In the genomic region with DNA sequence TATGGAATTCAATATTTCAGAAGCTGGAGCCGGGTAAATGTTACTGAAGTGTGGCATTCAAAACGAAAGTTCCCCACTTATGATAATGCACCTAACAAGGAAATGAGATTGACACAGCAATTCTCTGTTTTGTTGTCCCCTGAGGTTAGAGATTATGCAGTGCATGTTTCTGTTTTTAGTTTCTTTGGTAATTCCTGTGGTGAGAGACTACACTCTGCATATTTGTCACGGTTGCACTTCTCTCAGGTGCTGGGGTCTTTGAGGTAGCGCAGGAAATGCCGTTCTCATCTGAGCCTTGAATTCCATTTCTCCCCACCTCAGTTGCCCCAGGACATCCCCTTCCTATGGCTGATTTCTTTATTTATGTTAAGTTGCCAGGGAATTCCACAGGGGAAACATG, we compare ENCODE assay signal across 12 cellular contexts. TPM values are rescaled to one million over a fixed set of nuclear protein-coding genes. Genes with fewer than 3 reads are reported as not detected.
DNase-seq lines count a peak whose midpoint lies in the region; ATAC-seq and TF ChIP-seq lines count a peak whose summit lies in the region.
"Had no signal": no experiment of that assay in that cellular context is flagged by ENCODE, and none has a peak within 500 bp of the region (broad histone marks: within the 10 kb centered on the region; RNA-seq: fewer than 3 reads in every experiment).

No MANE protein-coding gene starts in this region.

- H3K4me3 Mint-ChIP-seq in activated T-helper 17 cell treated with anti-CD3 and anti-CD28 coated beads, Interleukin-2, amount 50 U/mL, for 72 hours = no peak overlapping the region
- H3K4me3 Mint-ChIP-seq in activated naive CD4-positive, alpha-beta T cell treated with anti-CD3 and anti-CD28 coated beads for 36 hours = no peak overlapping the region
- H3K4me3 Mint-ChIP-seq in activated CD4-positive, alpha-beta T cell treated with anti-CD3 and anti-CD28 coated beads, Interleukin-2, amount 10 ng/mL, durations not matched to agents 24 days and 14 days = no peak overlapping the region

- no peak for DNase-seq in stimulated activated naive CD4-positive, alpha-beta T cell treated with Interleukin-2 at 50 U/mL for 16 hours (lab: John Stamatoyannopoulos, UW)
- DNase-seq in activated naive CD4-positive, alpha-beta T cell treated with anti-CD3 and anti-CD28 coated beads for 36 hours = no peak
- no peak for DNase-seq in activated CD4-positive, alpha-beta T cell treated with anti-CD3 and anti-CD28 coated beads, Interleukin-2, amount 10 ng/mL, durations not matched to agents 24 days and 14 days
- DNase-seq: activated T-cell treated with anti-CD3 and anti-CD28 coated beads, Interleukin-2, amount 50 U/mL, for 1 hour; SW 1271 had no signal

- H3K9me3 Mint-ChIP-seq in activated T-helper 17 cell treated with anti-CD3 and anti-CD28 coated beads, Interleukin-2, amount 50 U/mL, for 72 hours = peaks cover 5% of the 10 kb centered on the region
- no peaks in the 10 kb centered on the region for H3K9me3 Mint-ChIP-seq in activated naive CD4-positive, alpha-beta T cell treated with anti-CD3 and anti-CD28 coated beads for 36 hours
- H3K9me3 Mint-ChIP-seq in activated CD4-positive, alpha-beta T cell treated with anti-CD3 and anti-CD28 coated beads, Interleukin-2, amount 10 ng/mL, durations not matched to agents 24 days and 14 days = peaks cover 6% of the 10 kb centered on the region

- ATAC-seq in GM18867 (IDR thresholded peaks at IDR 0.05; ENCODE audit: unreplicated experiment) (peak; percentile 100), GM21526 (IDR thresholded peaks at IDR 0.05; ENCODE audit: low FRiP score, unreplicated experiment) (peak; percentile 98), HG03108 (IDR thresholded peaks at IDR 0.05; ENCODE audit: unreplicated experiment) (peak; percentile 100), SK-N-SH treated with all-trans-retinoic acid at 6 μM for 48 hours (no peak)
- peak; percentile 42 for ATAC-seq in activated T-helper 17 cell treated with anti-CD3 and anti-CD28 coated beads, Interleukin-2, amount 50 U/mL, for 72 hours (replicated peaks)
- ATAC-seq: left lobe of liver had no signal

- CTCF ChIA-PET in activated naive CD4-positive, alpha-beta T cell treated with anti-CD3 and anti-CD28 coated beads for 36 hours (lab: Charles Lee) = no interaction called here

- peaks cover 16% of the 10 kb centered on the region for H3K27me3 Mint-ChIP-seq in activated T-helper 17 cell treated with anti-CD3 and anti-CD28 coated beads, Interleukin-2, amount 50 U/mL, for 72 hours
- peaks cover 4% of the 10 kb centered on the region for H3K27me3 Mint-ChIP-seq in activated naive CD4-positive, alpha-beta T cell treated with anti-CD3 and anti-CD28 coated beads for 36 hours (ENCODE audit: low read depth)
- no peaks in the 10 kb centered on the region for H3K27me3 Mint-ChIP-seq in activated CD4-positive, alpha-beta T cell treated with anti-CD3 and anti-CD28 coated beads, Interleukin-2, amount 10 ng/mL, durations not matched to agents 24 days and 14 days

- no peaks in the 10 kb centered on the region for H3K36me3 Mint-ChIP-seq in activated T-helper 17 cell treated with anti-CD3 and anti-CD28 coated beads, Interleukin-2, amount 50 U/mL, for 72 hours (ENCODE audit: low read depth)
- no peaks in the 10 kb centered on the region for H3K36me3 Mint-ChIP-seq in activated naive CD4-positive, alpha-beta T cell treated with anti-CD3 and anti-CD28 coated beads for 36 hours (ENCODE audit: low read depth)
- no peaks in the 10 kb centered on the region for H3K36me3 Mint-ChIP-seq in activated CD4-positive, alpha-beta T cell treated with anti-CD3 and anti-CD28 coated beads, Interleukin-2, amount 10 ng/mL, durations not matched to agents 24 days and 14 days (ENCODE audit: low read depth)

- intact Hi-C loops in activated naive CD4-positive, alpha-beta T cell treated with anti-CD3 and anti-CD28 coated beads for 36 hours (cut with micrococcal nuclease) = no loop called here
- intact Hi-C loops in activated CD4-positive, alpha-beta T cell treated with anti-CD3 and anti-CD28 coated beads, Interleukin-2, amount 10 ng/mL, durations not matched to agents 24 days and 14 days (cut with micrococcal nuclease) = no loop called here

- no peaks in the 10 kb centered on the region for H3K4me1 Mint-ChIP-seq in activated T-helper 17 cell treated with anti-CD3 and anti-CD28 coated beads, Interleukin-2, amount 50 U/mL, for 72 hours
- H3K4me1 Mint-ChIP-seq in activated naive CD4-positive, alpha-beta T cell treated with anti-CD3 and anti-CD28 coated beads for 36 hours (ENCODE audit: low read depth) = no peaks in the 10 kb centered on the region
- no peaks in the 10 kb centered on the region for H3K4me1 Mint-ChIP-seq in activated CD4-positive, alpha-beta T cell treated with anti-CD3 and anti-CD28 coated beads, Interleukin-2, amount 10 ng/mL, durations not matched to agents 24 days and 14 days

- no peak overlapping the region for H3K27ac Mint-ChIP-seq in activated T-helper 17 cell treated with anti-CD3 and anti-CD28 coated beads, Interleukin-2, amount 50 U/mL, for 72 hours
- no peak overlapping the region for H3K27ac Mint-ChIP-seq in activated naive CD4-positive, alpha-beta T cell treated with anti-CD3 and anti-CD28 coated beads for 36 hours
- H3K27ac Mint-ChIP-seq in activated CD4-positive, alpha-beta T cell treated with anti-CD3 and anti-CD28 coated beads, Interleukin-2, amount 10 ng/mL, durations not matched to agents 24 days and 14 days = no peak overlapping the region

TF ChIP-seq in SK-N-SH treated with all-trans-retinoic acid at 6 μM for 48 hours, 23 proteins besides CTCF, POLR2A, EP300 and RAD21 (continues in another document):
- TF ChIP-seq, protein P1, sequence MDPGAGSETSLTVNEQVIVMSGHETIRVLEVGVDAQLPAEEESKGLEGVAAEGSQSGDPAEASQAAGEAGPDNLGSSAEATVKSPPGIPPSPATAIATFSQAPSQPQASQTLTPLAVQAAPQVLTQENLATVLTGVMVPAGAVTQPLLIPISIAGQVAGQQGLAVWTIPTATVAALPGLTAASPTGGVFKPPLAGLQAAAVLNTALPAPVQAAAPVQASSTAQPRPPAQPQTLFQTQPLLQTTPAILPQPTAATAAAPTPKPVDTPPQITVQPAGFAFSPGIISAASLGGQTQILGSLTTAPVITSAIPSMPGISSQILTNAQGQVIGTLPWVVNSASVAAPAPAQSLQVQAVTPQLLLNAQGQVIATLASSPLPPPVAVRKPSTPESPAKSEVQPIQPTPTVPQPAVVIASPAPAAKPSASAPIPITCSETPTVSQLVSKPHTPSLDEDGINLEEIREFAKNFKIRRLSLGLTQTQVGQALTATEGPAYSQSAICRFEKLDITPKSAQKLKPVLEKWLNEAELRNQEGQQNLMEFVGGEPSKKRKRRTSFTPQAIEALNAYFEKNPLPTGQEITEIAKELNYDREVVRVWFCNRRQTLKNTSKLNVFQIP (CRISPR knock-in tag; IDR thresholded peaks at IDR 0.05; ENCODE audit: borderline replicate concordance, low read depth) = no peak
- TF ChIP-seq GLIS3 (CRISPR knock-in tag; IDR thresholded peaks at IDR 0.05) (no peak), ESRRG (CRISPR knock-in tag; IDR thresholded peaks at IDR 0.05) (no peak), CSDC2 (CRISPR knock-in tag; IDR thresholded peaks at IDR 0.05) (no peak), ZNF565 (CRISPR knock-in tag; conservative IDR thresholded peaks at IDR 0.05; ENCODE audit: low read depth) (no peak), PPARA (CRISPR knock-in tag; IDR thresholded peaks at IDR 0.05; ENCODE audit: borderline replicate concordance) (no peak), PATZ1 (CRISPR knock-in tag; IDR thresholded peaks at IDR 0.05; ENCODE audit: borderline replicate concordance) (no peak), RARB (CRISPR knock-in tag; IDR thresholded peaks at IDR 0.05) (no peak), ISL1 (CRISPR knock-in tag; IDR thresholded peaks at IDR 0.05) (no peak), OSR1 (CRISPR knock-in tag; IDR thresholded peaks at IDR 0.05) (no peak)

RNA-seq across cellular contexts. Expression of gene BEND4, which starts 15.3 kb away (rescaled TPM):
- total RNA-seq in activated T-helper 17 cell treated with anti-CD3 and anti-CD28 coated beads, Interleukin-2, amount 50 U/mL, for 72 hours = under 1 TPM; 0.32 TPM
- total RNA-seq in activated naive CD4-positive, alpha-beta T cell treated with anti-CD3 and anti-CD28 coated beads for 36 hours = under 1 TPM; 0.20 to 0.26 TPM
- 0.57 and 0.72 TPM in 2 replicates for total RNA-seq in activated CD4-positive, alpha-beta T cell treated with anti-CD3 and anti-CD28 coated beads, Interleukin-2, amount 10 ng/mL, durations not matched to agents 24 days and 14 days
- total RNA-seq: NCI-H460 had no signal
